In genomic region chrX:19670854-19671620, GRCh38 we compare ENCODE assay signal across 8 cellular contexts.
DNase-seq lines count a peak whose midpoint lies in the region; ATAC-seq, FAIRE-seq and TF ChIP-seq lines count a peak whose summit lies in the region.

No MANE protein-coding gene starts in this region.

- no peak for ATAC-seq in CD8-positive, alpha-beta T cell

- no peak overlapping the region for H3K4me3 Mint-ChIP-seq in CD8-positive, alpha-beta T cell

- H3K27me3 ChIP-seq in SJCRH30 = no peaks in the 10 kb centered on the region
- no peaks in the 10 kb centered on the region for H3K27me3 ChIP-seq in CD8-positive, alpha-beta T cell (ENCODE audit: insufficient read depth, low read length)

- CTCF ChIA-PET in CD8-positive, alpha-beta T cell (lab: Charles Lee) = no interaction called here

- H3K4me1 Mint-ChIP-seq in CD8-positive, alpha-beta T cell (ENCODE audit: low read depth) = peaks cover 65% of the 10 kb centered on the region

- H3K9me3 ChIP-seq in SJCRH30 (replicated peaks) = no peaks in the 10 kb centered on the region
- no peaks in the 10 kb centered on the region for H3K9me3 ChIP-seq in CD8-positive, alpha-beta T cell (ENCODE audit: low read length)

- no peaks in the 10 kb centered on the region for H3K9me3 Mint-ChIP-seq in CD8-positive, alpha-beta T cell

- H3K27me3 Mint-ChIP-seq in CD8-positive, alpha-beta T cell (ENCODE audit: low read depth) = no peaks in the 10 kb centered on the region

- H3K27ac Mint-ChIP-seq in CD8-positive, alpha-beta T cell = no peak overlapping the region

- intact Hi-C loops in CD8-positive, alpha-beta T cell (cut with DNase I, micrococcal nuclease) = no loop called here

- POLR2A ChIA-PET in CD8-positive, alpha-beta T cell (lab: Charles Lee) = no interaction called here

- H3K27ac ChIP-seq in SJCRH30 = peak overlapping the region; percentile 92
- no peak overlapping the region for H3K27ac ChIP-seq in CD8-positive, alpha-beta T cell (ENCODE audit: low read depth, low read length)

- H3K4me3 ChIP-seq in SJCRH30 (peak overlapping the region; percentile 56), fibroblast of the aortic adventitia (ENCODE audit: low read depth, low read length) (no peak overlapping the region)
- H3K4me3 ChIP-seq in CD8-positive, alpha-beta T cell (ENCODE audit: low read depth, low read length) = no peak overlapping the region

- DNase-seq in COLO829 (ENCODE audit: low spot score) = peak; percentile 73
- DNase-seq in SJCRH30 = peak; percentile 79 to 89
- peak; percentile 82 for DNase-seq in fibroblast of the aortic adventitia (ENCODE audit: low read depth)
- peak; percentile 29 for DNase-seq in occipital lobe (lab: John Stamatoyannopoulos, UW)
- DNase-seq in MV-4-11 (lab: John Stamatoyannopoulos, UW) = no peak
- no peak for DNase-seq in CD8-positive, alpha-beta T cell
- DNase-seq in frontal cortex (ENCODE audit: low spot score in 2 of 2) = no peak
- no peak for DNase-seq in ureter (ENCODE audit: low spot score)

- H3K36me3 Mint-ChIP-seq in CD8-positive, alpha-beta T cell = peaks cover 34% of the 10 kb centered on the region

- FAIRE-seq in frontal cortex (lab: Jason Lieb, UNC) = no peak

- H3K36me3 ChIP-seq in SJCRH30 = no peaks in the 10 kb centered on the region
- no peaks in the 10 kb centered on the region for H3K36me3 ChIP-seq in CD8-positive, alpha-beta T cell (ENCODE audit: insufficient read depth, low read length)

- TF ChIP-seq CTCF in fibroblast of the aortic adventitia (IDR thresholded peaks at IDR 0.05; ENCODE audit: insufficient read depth, low read length) = no peak
- TF ChIP-seq CTCF in CD8-positive, alpha-beta T cell (IDR thresholded peaks at IDR 0.05) = no peak

- peaks cover 18% of the 10 kb centered on the region for H3K4me1 ChIP-seq in SJCRH30
- peaks cover 20% of the 10 kb centered on the region for H3K4me1 ChIP-seq in CD8-positive, alpha-beta T cell (ENCODE audit: insufficient read depth, low read length)

Comparison
In these comparisons a context has a peak if more than half of its experiments do, and no peak if none do; other contexts are left out.
1. DNase-seq: peak in COLO829 (single experiment), SJCRH30 (2 of 2), fibroblast of the aortic adventitia (single experiment) and occipital lobe (single experiment); none in MV-4-11 (single experiment), CD8-positive, alpha-beta T cell (0 of 7), frontal cortex (0 of 2) and ureter (single experiment).